17 cellular contexts compared by ENCODE assay signal in the genomic region with DNA sequence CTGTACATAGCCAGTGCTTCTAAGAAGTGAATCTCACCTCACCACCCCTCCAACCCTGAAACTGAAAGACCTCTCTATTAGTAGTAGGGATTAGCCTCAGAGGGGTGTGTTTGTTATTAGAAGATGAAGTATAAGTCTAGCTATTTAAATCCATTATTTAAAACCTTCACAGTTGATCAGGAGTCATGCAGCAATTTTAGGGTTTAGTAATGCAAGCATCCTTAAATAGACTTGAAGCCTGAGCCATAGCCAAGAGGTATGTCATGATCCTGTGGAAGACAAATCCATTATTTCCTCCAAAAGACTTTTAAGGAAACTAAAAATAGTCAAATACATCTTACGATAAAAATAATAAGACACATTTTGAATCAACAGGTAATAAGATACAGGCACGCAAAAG.
"Had no signal": no experiment of that assay in that cellular context is flagged by ENCODE, and none has a peak within 500 bp of the region (broad histone marks: within the 10 kb centered on the region; RNA-seq: fewer than 3 reads in every experiment).

No MANE protein-coding gene starts in this region.

- H3K27ac ChIP-seq: colonic mucosa, SK-N-MC, spleen, vagina had no signal

- H3K9me3 ChIP-seq: colonic mucosa, right lobe of liver, spleen, vagina had no signal

- H3K4me1 Mint-ChIP-seq: stimulated activated naive CD8-positive, alpha-beta T cell treated with anti-CD3 and anti-CD28 coated beads, Interleukin-15, amount 100 ng/mL, for 72 hours had no signal

- FAIRE-seq: endothelial cell of umbilical vein, frontal cortex had no signal

- H3K4me3 Mint-ChIP-seq: immature natural killer cell; natural killer cell; stimulated activated naive CD8-positive, alpha-beta T cell treated with anti-CD3 and anti-CD28 coated beads, Interleukin-15, amount 100 ng/mL, for 72 hours had no signal

- H3K36me3 Mint-ChIP-seq: immature natural killer cell, natural killer cell had no signal

- H3K27me3 ChIP-seq: colonic mucosa, vagina had no signal

- H3K4me1 ChIP-seq: colonic mucosa, right lobe of liver, spleen, vagina had no signal

- H3K36me3 ChIP-seq: colonic mucosa, right lobe of liver, spleen, vagina had no signal

- H3K9me3 Mint-ChIP-seq: immature natural killer cell; natural killer cell; stimulated activated naive CD8-positive, alpha-beta T cell treated with anti-CD3 and anti-CD28 coated beads, Interleukin-15, amount 100 ng/mL, for 72 hours had no signal

- H3K27me3 Mint-ChIP-seq: stimulated activated naive CD8-positive, alpha-beta T cell treated with anti-CD3 and anti-CD28 coated beads, Interleukin-15, amount 100 ng/mL, for 72 hours had no signal

- ATAC-seq: natural killer cell; stimulated activated naive CD8-positive, alpha-beta T cell treated with anti-CD3 and anti-CD28 coated beads, Interleukin-15, amount 100 ng/mL, for 72 hours had no signal

- H3K27ac Mint-ChIP-seq: immature natural killer cell; natural killer cell; stimulated activated naive CD8-positive, alpha-beta T cell treated with anti-CD3 and anti-CD28 coated beads, Interleukin-15, amount 100 ng/mL, for 72 hours had no signal

- H3K4me3 ChIP-seq: colonic mucosa, right lobe of liver, SK-N-MC, spleen, vagina had no signal

- DNase-seq: activated CD4-positive, alpha-beta T cell treated with anti-CD3 and anti-CD28 coated beads for 1 hour; activated CD4-positive, alpha-beta T cell treated with anti-CD3 and anti-CD28 coated beads, Interleukin-2, amount 50 U/mL, for 4 hours; activated naive CD4-positive, alpha-beta T cell treated with anti-CD3 and anti-CD28 coated beads, Interleukin-2, amount 50 U/mL, for 16 hours; colonic mucosa; effector CD4-positive, alpha-beta T cell; head of caudate nucleus; immature natural killer cell; mammary epithelial cell; natural killer cell; nucleus accumbens; right lobe of liver; spleen; stimulated activated naive CD8-positive, alpha-beta T cell treated with anti-CD3 and anti-CD28 coated beads, Interleukin-15, amount 100 ng/mL, for 72 hours had no signal
